ENCODE assay signal across 17 cellular contexts in the genomic region with DNA sequence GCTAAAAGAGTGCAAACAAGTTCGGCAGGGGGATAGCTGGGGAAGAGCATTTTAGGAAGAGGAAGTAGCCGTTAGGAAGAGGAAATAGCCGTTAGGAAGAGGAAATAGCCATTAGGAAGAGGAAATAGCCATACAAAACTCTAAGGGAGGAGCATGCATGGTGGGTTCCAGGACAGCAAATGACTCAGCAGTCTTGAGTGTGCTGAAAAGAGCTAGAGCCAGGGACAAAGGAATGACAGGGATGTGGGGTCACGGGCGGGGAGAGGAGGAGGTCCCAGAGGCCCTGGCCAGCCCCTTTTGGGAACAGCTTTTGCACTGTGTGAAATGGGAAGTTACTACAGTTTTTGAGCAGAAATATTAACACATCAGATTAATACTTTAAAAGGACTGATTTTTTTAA.
DNase-seq lines count a peak whose midpoint lies in the region; ATAC-seq, FAIRE-seq and TF ChIP-seq lines count a peak whose summit lies in the region.
"Had no signal": no experiment of that assay in that cellular context is flagged by ENCODE, and none has a peak within 500 bp of the region (broad histone marks: within the 10 kb centered on the region; RNA-seq: fewer than 3 reads in every experiment).

No MANE protein-coding gene starts in this region.

- DNase-seq in cardiac muscle cell (ENCODE audit: low read depth in 1 of 2, low spot score in 1 of 2) (peak; percentile 1 to 17), heart left ventricle (no peak), astrocyte (ENCODE audit: low read depth) (no peak), kidney (peak; percentile 68), aorta (no peak)
- no peak for DNase-seq in activated CD8-positive, alpha-beta memory T cell treated with anti-CD3 and anti-CD28 coated beads, Interleukin-2, amount 50 U/mL, for 4 hours
- DNase-seq: ACHN; activated CD4-positive, alpha-beta T cell treated with anti-CD3 and anti-CD28 coated beads for 4 hours; activated effector memory CD4-positive, alpha-beta T cell treated with Interleukin-2 at 50 U/mL for 16 hours; DMS79 treated with DMSO at 0.1 percent for 48 hours; gastrocnemius medialis; NCI-H1436; NCI-H524 treated with DMSO at 0.1 percent for 48 hours had no signal

- peak overlapping the region; percentile 77 for H3K27ac Mint-ChIP-seq in astrocyte (ENCODE audit: unreplicated experiment)

- intact Hi-C loops in heart left ventricle (cut with DNase I) (no loop called here), kidney (cut with DNase I) (no loop called here), aorta (cut with DNase I) (no loop called here)

- H3K4me2 ChIP-seq in astrocyte (ENCODE audit: low read length) = no peak overlapping the region

- H3K4me1 Mint-ChIP-seq in astrocyte (ENCODE audit: low read depth, unreplicated experiment) = peaks cover 16% of the 10 kb centered on the region

- H3K9ac ChIP-seq in astrocyte (ENCODE audit: low read length) (no peak overlapping the region), kidney (ENCODE audit: low read length in 2 of 2) (no peak overlapping the region)

- no peaks in the 10 kb centered on the region for H3K27me3 Mint-ChIP-seq in astrocyte (ENCODE audit: low read depth, unreplicated experiment)

- H3K9me3 ChIP-seq in cardiac muscle cell (ENCODE audit: low read depth) = no peaks in the 10 kb centered on the region
- H3K9me3 ChIP-seq in heart left ventricle = no peaks in the 10 kb centered on the region
- peaks cover 3% of the 10 kb centered on the region for H3K9me3 ChIP-seq in astrocyte (ENCODE audit: insufficient read depth, low read depth, low read length)
- no peaks in the 10 kb centered on the region for H3K9me3 ChIP-seq in kidney (ENCODE audit: control insufficient read depth in 1 of 2, low read length in 2 of 2)
- no peaks in the 10 kb centered on the region for H3K9me3 ChIP-seq in aorta (ENCODE audit: control insufficient read depth, low read length)
- H3K9me3 ChIP-seq: gastrocnemius medialis, suprapubic skin had no signal

- TF ChIP-seq CTCF in cardiac muscle cell (IDR thresholded peaks at IDR 0.05; ENCODE audit: low read depth, low read length) (no peak), heart left ventricle (IDR thresholded peaks at IDR 0.05) (no peak), astrocyte (IDR thresholded peaks at IDR 0.05; ENCODE audit: insufficient read depth, low read depth, low read length) (no peak), kidney (IDR thresholded peaks at IDR 0.05; ENCODE audit: borderline replicate concordance, extremely low read depth, insufficient read depth) (no peak)

- TF ChIP-seq POLR2A in heart left ventricle (IDR thresholded peaks at IDR 0.05) = no peak

- H3K4me3 ChIP-seq in cardiac muscle cell (no peak overlapping the region), heart left ventricle (no peak overlapping the region), astrocyte (ENCODE audit: insufficient read depth, low read depth, low read length) (no peak overlapping the region), kidney (ENCODE audit: low read length in 2 of 2) (no peak overlapping the region), aorta (ENCODE audit: low read length in 2 of 2) (no peak overlapping the region)
- H3K4me3 ChIP-seq: gastrocnemius medialis, suprapubic skin had no signal

- peak overlapping the region; percentile 9 for H3K4me3 Mint-ChIP-seq in astrocyte (ENCODE audit: unreplicated experiment)

- H2AFZ ChIP-seq in astrocyte (ENCODE audit: low read depth, low read length) = no peak overlapping the region

- H3K4me1 ChIP-seq in cardiac muscle cell (ENCODE audit: low read depth) = no peaks in the 10 kb centered on the region
- no peaks in the 10 kb centered on the region for H3K4me1 ChIP-seq in heart left ventricle
- H3K4me1 ChIP-seq in astrocyte (ENCODE audit: insufficient read depth, low read length) = peaks cover 3% of the 10 kb centered on the region
- no peaks in the 10 kb centered on the region for H3K4me1 ChIP-seq in kidney (ENCODE audit: control insufficient read depth in 1 of 2, insufficient read depth in 1 of 2, low read depth in 1 of 2, low read length in 2 of 2)
- no peaks in the 10 kb centered on the region for H3K4me1 ChIP-seq in aorta (ENCODE audit: control insufficient read depth in 1 of 2, insufficient read depth in 2 of 2, low read length in 2 of 2)
- H3K4me1 ChIP-seq: gastrocnemius medialis, suprapubic skin had no signal

- FAIRE-seq in astrocyte (lab: Jason Lieb, UNC) = no peak
- no peak for FAIRE-seq in kidney (lab: Jason Lieb, UNC)
- FAIRE-seq: colon had no signal

- H3K9me3 Mint-ChIP-seq in astrocyte (ENCODE audit: unreplicated experiment) = peaks cover 5% of the 10 kb centered on the region

- H3K36me3 ChIP-seq in cardiac muscle cell (no peaks in the 10 kb centered on the region), heart left ventricle (no peaks in the 10 kb centered on the region), astrocyte (ENCODE audit: insufficient read depth, low read length) (no peaks in the 10 kb centered on the region), kidney (ENCODE audit: control insufficient read depth in 1 of 2, insufficient read depth in 2 of 2, low read length in 2 of 2) (no peaks in the 10 kb centered on the region), aorta (ENCODE audit: control insufficient read depth in 1 of 2, insufficient read depth in 2 of 2, low read length in 1 of 2) (no peaks in the 10 kb centered on the region)
- H3K36me3 ChIP-seq: gastrocnemius medialis, suprapubic skin had no signal

- no peak overlapping the region for H3K27ac ChIP-seq in cardiac muscle cell
- no peak overlapping the region for H3K27ac ChIP-seq in heart left ventricle
- H3K27ac ChIP-seq in astrocyte (ENCODE audit: low read depth, low read length) = no peak overlapping the region
- H3K27ac ChIP-seq in kidney (ENCODE audit: low read depth in 2 of 2, low read length in 2 of 2) = no peak overlapping the region
- no peak overlapping the region for H3K27ac ChIP-seq in aorta (ENCODE audit: low read depth in 1 of 2, low read length in 2 of 2)
- H3K27ac ChIP-seq: gastrocnemius medialis, suprapubic skin had no signal

- WGBS in heart left ventricle, 4 donors = 50 to 60% (median 57%) methylated on average over 5 of the region's 5 CpGs
- 62% methylated on average over 5 of the region's 5 CpGs for WGBS in aorta, 2 donors

- no peak for ATAC-seq in heart left ventricle
- ATAC-seq in aorta (ENCODE audit: low FRiP score) = peak; percentile 43
- no peak for ATAC-seq in GM21786 (IDR thresholded peaks at IDR 0.05; ENCODE audit: unreplicated experiment)
- no peak for ATAC-seq in GM19463 (IDR thresholded peaks at IDR 0.05; ENCODE audit: unreplicated experiment)
- ATAC-seq: gastrocnemius medialis had no signal

- H3K27me3 ChIP-seq in cardiac muscle cell = no peaks in the 10 kb centered on the region
- H3K27me3 ChIP-seq in heart left ventricle = no peaks in the 10 kb centered on the region
- no peaks in the 10 kb centered on the region for H3K27me3 ChIP-seq in astrocyte (ENCODE audit: insufficient read depth, low read length)
- no peaks in the 10 kb centered on the region for H3K27me3 ChIP-seq in aorta (ENCODE audit: control insufficient read depth in 1 of 2, insufficient read depth in 2 of 2, low read length in 1 of 2)
- H3K27me3 ChIP-seq: gastrocnemius medialis, suprapubic skin had no signal

- H4K20me1 ChIP-seq in astrocyte (ENCODE audit: insufficient read depth, low read length) = no peaks in the 10 kb centered on the region

- no peaks in the 10 kb centered on the region for H3K79me2 ChIP-seq in astrocyte (ENCODE audit: insufficient read depth, low read length)

- no peaks in the 10 kb centered on the region for H3K36me3 Mint-ChIP-seq in astrocyte (ENCODE audit: low read depth, unreplicated experiment)

Comparison
In these comparisons a context has a peak if more than half of its experiments do, and no peak if none do; other contexts are left out.
1. DNase-seq: peak in cardiac muscle cell (2 of 2) and kidney (single experiment); none in heart left ventricle (0 of 5), astrocyte (single experiment), aorta (0 of 2) and activated CD8-positive, alpha-beta memory T cell treated with anti-CD3 and anti-CD28 coated beads, Interleukin-2, amount 50 U/mL, for 4 hours (single experiment).